Comparison of ENCODE assay signal across 15 cellular contexts in genomic region chr16:57646388-57647039, GRCh38. TPM values are rescaled to one million over a fixed set of nuclear protein-coding genes. Genes with fewer than 3 reads are reported as not detected.
DNase-seq lines count a peak whose midpoint lies in the region; ATAC-seq and TF ChIP-seq lines count a peak whose summit lies in the region.
"Had no signal": no experiment of that assay in that cellular context is flagged by ENCODE, and none has a peak within 500 bp of the region (broad histone marks: within the 10 kb centered on the region; RNA-seq: fewer than 3 reads in every experiment).

No MANE protein-coding gene starts in this region.

- peaks cover 6% of the 10 kb centered on the region for H3K4me1 ChIP-seq in right cardiac atrium (ENCODE audit: control insufficient read depth, insufficient read depth, low read length)
- peaks cover 18% of the 10 kb centered on the region for H3K4me1 ChIP-seq in CD4-positive, alpha-beta memory T cell (ENCODE audit: insufficient read depth, low read length)
- H3K4me1 ChIP-seq: pancreas had no signal

- no peaks in the 10 kb centered on the region for H3K9me3 ChIP-seq in right cardiac atrium (ENCODE audit: control insufficient read depth, low read length)
- no peaks in the 10 kb centered on the region for H3K9me3 ChIP-seq in CD4-positive, alpha-beta memory T cell (ENCODE audit: control insufficient read depth in 1 of 2, low read length in 2 of 2)
- H3K9me3 ChIP-seq: adrenal gland, pancreas had no signal

- no peaks in the 10 kb centered on the region for H3K27me3 Mint-ChIP-seq in activated CD8-positive, alpha-beta T cell treated with anti-CD3 and anti-CD28 coated beads, Interleukin-2, amount 10 ng/mL, durations not matched to agents 7 days and 5 days (ENCODE audit: low read depth)
- no peaks in the 10 kb centered on the region for H3K27me3 Mint-ChIP-seq in CD4-positive, alpha-beta memory T cell
- H3K27me3 Mint-ChIP-seq in endothelial cell (ENCODE audit: unreplicated experiment), result peaks cover 9% of the 10 kb centered on the region

- peaks cover 55% of the 10 kb centered on the region for H3K4me1 Mint-ChIP-seq in activated CD8-positive, alpha-beta T cell treated with anti-CD3 and anti-CD28 coated beads, Interleukin-2, amount 10 ng/mL, durations not matched to agents 7 days and 5 days (ENCODE audit: low read depth)
- peaks cover 7 to 25% (median 15%) of the 10 kb centered on the region in 4 donors for H3K4me1 Mint-ChIP-seq in CD4-positive, alpha-beta memory T cell
- H3K4me1 Mint-ChIP-seq in endothelial cell (ENCODE audit: unreplicated experiment), result peaks cover 24% of the 10 kb centered on the region

- WGBS in right cardiac atrium, result 56% methylated on average over 14 of the region's 14 CpGs

- CTCF ChIA-PET in activated CD8-positive, alpha-beta T cell treated with anti-CD3 and anti-CD28 coated beads, Interleukin-2, amount 10 ng/mL, durations not matched to agents 7 days and 5 days (lab: Charles Lee), result interaction anchor here (1.2 to 9.3 kb wide), 8 partner anchors 9 to 71 kb away, joined by 3 to 244 read pairs (median 66); no protein-coding TSS in a partner anchor
- CTCF ChIA-PET in CD4-positive, alpha-beta memory T cell (lab: Charles Lee; ENCODE audit: partially characterized antibody), result interaction anchor here (0.8 to 11.4 kb wide), 6 partner anchors 9 to 359 kb away, joined by 3 to 357 read pairs (median 49); no protein-coding TSS in a partner anchor

- H3K27me3 ChIP-seq in right cardiac atrium (ENCODE audit: control insufficient read depth, insufficient read depth), result no peaks in the 10 kb centered on the region
- no peaks in the 10 kb centered on the region for H3K27me3 ChIP-seq in CD4-positive, alpha-beta memory T cell (ENCODE audit: insufficient read depth, low read length)
- H3K27me3 ChIP-seq: adrenal gland, pancreas had no signal

- peak; percentile 42 for DNase-seq in ELR (ENCODE audit: low read depth)
- no peak for DNase-seq in activated CD8-positive, alpha-beta T cell treated with anti-CD3 and anti-CD28 coated beads, Interleukin-2, amount 10 ng/mL, durations not matched to agents 7 days and 5 days
- DNase-seq in right cardiac atrium, result no peak
- DNase-seq in CD4-positive, alpha-beta memory T cell, result no peak
- DNase-seq in endothelial cell (ENCODE audit: low spot score), result no peak
- DNase-seq: effector CD8-positive, alpha-beta T cell; OCI-M1; pancreas; stimulated activated naive CD4-positive, alpha-beta T cell treated with Interleukin-2 at 50 U/mL for 16 hours had no signal

- POLR2A ChIA-PET in activated CD8-positive, alpha-beta T cell treated with anti-CD3 and anti-CD28 coated beads, Interleukin-2, amount 10 ng/mL, durations not matched to agents 7 days and 5 days (lab: Charles Lee), result interaction anchor here (0.7 to 5.4 kb wide), 6 partner anchors 12 to 89 kb away, joined by 3 to 33 read pairs (median 6); partner anchors contain the start of gene KATNB1
- POLR2A ChIA-PET in CD4-positive, alpha-beta memory T cell (lab: Charles Lee; ENCODE audit: partially characterized antibody), result interaction anchor here (1.5 to 4.2 kb wide), 3 partner anchors 45 to 89 kb away, joined by 4 to 16 read pairs (median 10); partner anchors contain the start of gene KATNB1

- H3K36me3 ChIP-seq in CD4-positive, alpha-beta memory T cell (ENCODE audit: insufficient read depth, low read length), result no peaks in the 10 kb centered on the region

- H3K27ac ChIP-seq in right cardiac atrium (ENCODE audit: low read length), result peak overlapping the region; percentile 83
- peak overlapping the region in 18 of 21 experiments; percentile 5 to 84 (median 54) for H3K27ac ChIP-seq in skin epidermis
- H3K27ac ChIP-seq in CD4-positive, alpha-beta memory T cell (ENCODE audit: low read depth, low read length), result no peak overlapping the region

- no peak overlapping the region for H3K4me3 Mint-ChIP-seq in activated CD8-positive, alpha-beta T cell treated with anti-CD3 and anti-CD28 coated beads, Interleukin-2, amount 10 ng/mL, durations not matched to agents 7 days and 5 days
- no peak overlapping the region for H3K4me3 Mint-ChIP-seq in CD4-positive, alpha-beta memory T cell
- no peak overlapping the region for H3K4me3 Mint-ChIP-seq in endothelial cell (ENCODE audit: unreplicated experiment)
- H3K4me3 Mint-ChIP-seq: memory B cell had no signal

- H3K36me3 Mint-ChIP-seq in activated CD8-positive, alpha-beta T cell treated with anti-CD3 and anti-CD28 coated beads, Interleukin-2, amount 10 ng/mL, durations not matched to agents 7 days and 5 days (ENCODE audit: low read depth), result no peaks in the 10 kb centered on the region
- no peaks in the 10 kb centered on the region for H3K36me3 Mint-ChIP-seq in CD4-positive, alpha-beta memory T cell
- H3K36me3 Mint-ChIP-seq in endothelial cell (ENCODE audit: low read depth, unreplicated experiment), result no peaks in the 10 kb centered on the region
- H3K36me3 Mint-ChIP-seq: memory B cell had no signal

- H3K4me3 ChIP-seq in right cardiac atrium (ENCODE audit: low read length), result no peak overlapping the region
- H3K4me3 ChIP-seq in skin epidermis, result no peak overlapping the region
- H3K4me3 ChIP-seq in CD4-positive, alpha-beta memory T cell (ENCODE audit: low read length in 2 of 2), result no peak overlapping the region
- H3K4me3 ChIP-seq: adrenal gland, pancreas had no signal

- no peak for ATAC-seq in activated CD8-positive, alpha-beta T cell treated with anti-CD3 and anti-CD28 coated beads, Interleukin-2, amount 10 ng/mL, durations not matched to agents 7 days and 5 days
- peak; percentile 36 to 72 for ATAC-seq in right cardiac atrium
- no peak for ATAC-seq in GM18520 (IDR thresholded peaks at IDR 0.05; ENCODE audit: unreplicated experiment)
- no peak for ATAC-seq in GM19324 (IDR thresholded peaks at IDR 0.05; ENCODE audit: low FRiP score, unreplicated experiment)
- ATAC-seq: pancreas had no signal

- peak overlapping the region; percentile 44 for H3K27ac Mint-ChIP-seq in activated CD8-positive, alpha-beta T cell treated with anti-CD3 and anti-CD28 coated beads, Interleukin-2, amount 10 ng/mL, durations not matched to agents 7 days and 5 days
- peak overlapping the region in 2 of 7 donors; percentile 32 to 47 for H3K27ac Mint-ChIP-seq in CD4-positive, alpha-beta memory T cell
- H3K27ac Mint-ChIP-seq in endothelial cell (ENCODE audit: unreplicated experiment), result no peak overlapping the region
- H3K27ac Mint-ChIP-seq: memory B cell had no signal

- H3K9me3 Mint-ChIP-seq in activated CD8-positive, alpha-beta T cell treated with anti-CD3 and anti-CD28 coated beads, Interleukin-2, amount 10 ng/mL, durations not matched to agents 7 days and 5 days (ENCODE audit: insufficient read depth), result no peaks in the 10 kb centered on the region
- H3K9me3 Mint-ChIP-seq in CD4-positive, alpha-beta memory T cell, result no peaks in the 10 kb centered on the region
- H3K9me3 Mint-ChIP-seq in endothelial cell (ENCODE audit: unreplicated experiment), result no peaks in the 10 kb centered on the region
- H3K9me3 Mint-ChIP-seq: memory B cell had no signal

- TF ChIP-seq CTCF in endothelial cell (IDR thresholded peaks at IDR 0.05; ENCODE audit: unreplicated experiment), result no peak

- intact Hi-C loops in right cardiac atrium (cut with DNase I), result loop anchor here in 2 of 4 donors (5.0 kb wide), 2 partner anchors 39 to 54 kb away; no protein-coding TSS in a partner anchor
- intact Hi-C loops in CD4-positive, alpha-beta memory T cell (cut with micrococcal nuclease), result no loop called here

RNA-seq across cellular contexts. Expression of gene ADGRG1, which starts 18.1 kb away (rescaled TPM):
- total RNA-seq in activated CD8-positive, alpha-beta T cell treated with anti-CD3 and anti-CD28 coated beads, Interleukin-2, amount 10 ng/mL, durations not matched to agents 7 days and 5 days, result 1 to 10 TPM; 3.3 to 3.7 TPM
- total RNA-seq in right cardiac atrium, result 10 to 100 TPM; 10.2 to 24.1 (median 17.4) TPM
- 15.0 TPM for polyA plus RNA-seq in right cardiac atrium
- total RNA-seq in CD4-positive, alpha-beta memory T cell, result under 1 TPM; 0.33 to 0.41 TPM
- polyA plus RNA-seq in CD4-positive, alpha-beta memory T cell, result under 1 TPM in 1 of 2 donors, not detected in 1; 0.53 TPM
- total RNA-seq in endothelial cell (ENCODE audit: unreplicated experiment), result 2.7 TPM

RNA-seq across cellular contexts. Expression of gene ADGRG3, which starts 21.6 kb away (rescaled TPM):
- under 1 TPM in 1 of 2 experiments, not detected in 1; 0.13 TPM for total RNA-seq in activated CD8-positive, alpha-beta T cell treated with anti-CD3 and anti-CD28 coated beads, Interleukin-2, amount 10 ng/mL, durations not matched to agents 7 days and 5 days
- total RNA-seq in right cardiac atrium (under 1 TPM; 0.11 to 0.66 (median 0.19) TPM), endothelial cell (ENCODE audit: unreplicated experiment) (0.31 TPM)
- polyA plus RNA-seq in right cardiac atrium, result 0.11 TPM
- not detected for total RNA-seq in CD4-positive, alpha-beta memory T cell
- not detected for polyA plus RNA-seq in CD4-positive, alpha-beta memory T cell
- total RNA-seq: T-helper 2 cell treated with Interferon-gamma antibody and Interleukin-4, amounts not matched to agents 100 ng/mL and 5 ng/mL, for 36 hours had no signal

RNA-seq across cellular contexts. Expression of gene DRC7, which starts 48.1 kb away (rescaled TPM):
- total RNA-seq in activated CD8-positive, alpha-beta T cell treated with anti-CD3 and anti-CD28 coated beads, Interleukin-2, amount 10 ng/mL, durations not matched to agents 7 days and 5 days, result under 1 TPM; 0.55 to 0.66 TPM
- total RNA-seq in right cardiac atrium, result not detected
- polyA plus RNA-seq in right cardiac atrium, result not detected
- total RNA-seq in CD4-positive, alpha-beta memory T cell, result not detected
- polyA plus RNA-seq in CD4-positive, alpha-beta memory T cell, result not detected
- total RNA-seq in endothelial cell (ENCODE audit: unreplicated experiment), result 1.8 TPM
- total RNA-seq: adrenal gland; T-helper 2 cell treated with Interferon-gamma antibody and Interleukin-4, amounts not matched to agents 100 ng/mL and 5 ng/mL, for 36 hours had no signal

Comparison
In these comparisons a context has a peak if more than half of its experiments do, and no peak if none do; other contexts are left out.
1. ATAC-seq: peak in right cardiac atrium (2 of 2); none in activated CD8-positive, alpha-beta T cell treated with anti-CD3 and anti-CD28 coated beads, Interleukin-2, amount 10 ng/mL, durations not matched to agents 7 days and 5 days (single experiment), GM18520 (single experiment) and GM19324 (single experiment).